Comparison of ENCODE assay signal across 24 cellular contexts in the genomic region with DNA sequence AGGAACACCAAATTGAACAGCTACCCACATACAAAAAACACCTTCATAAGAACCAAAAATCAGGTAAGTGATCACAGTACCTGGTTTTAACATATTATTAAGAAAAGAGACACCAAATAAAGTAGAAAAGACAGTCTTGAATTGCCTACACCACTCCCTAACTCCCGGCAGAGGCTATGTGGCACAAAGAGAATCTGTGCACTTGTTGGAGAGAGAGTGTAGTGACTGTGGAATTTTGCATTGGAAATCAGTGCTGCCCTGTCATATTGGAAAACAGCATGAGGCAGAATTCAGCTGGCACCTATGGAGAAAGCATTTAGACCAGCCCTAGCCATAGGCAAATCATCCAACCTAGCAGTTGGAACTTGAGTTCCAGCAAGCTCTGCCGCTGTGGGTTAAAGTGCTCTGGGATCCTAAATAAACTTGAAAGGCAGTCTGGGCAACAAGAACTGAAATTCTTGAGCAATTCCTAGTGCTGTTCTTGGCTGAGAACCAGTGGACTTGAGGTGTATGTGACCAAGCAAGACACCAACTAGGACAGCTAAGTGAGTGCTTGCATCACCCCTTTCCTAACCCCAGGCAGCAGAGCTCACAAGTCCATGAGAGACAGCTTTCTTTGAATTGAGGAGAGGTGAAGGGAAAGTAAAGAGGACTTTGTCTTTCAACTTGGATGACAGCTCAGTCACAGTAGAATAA.
DNase-seq lines count a peak whose midpoint lies in the region; ATAC-seq and TF ChIP-seq lines count a peak whose summit lies in the region.
"Had no signal": no experiment of that assay in that cellular context is flagged by ENCODE, and none has a peak within 500 bp of the region (broad histone marks: within the 10 kb centered on the region; RNA-seq: fewer than 3 reads in every experiment).

No MANE protein-coding gene starts in this region.

- no peak overlapping the region for H3K4me3 ChIP-seq in epithelial cell of esophagus (ENCODE audit: low read length)
- no peak overlapping the region for H3K4me3 ChIP-seq in SJCRH30
- H3K4me3 ChIP-seq: coronary artery, left ventricle myocardium inferior, sigmoid colon had no signal

- H3K27me3 Mint-ChIP-seq in neural crest cell (ENCODE audit: low read depth) = no peaks in the 10 kb centered on the region
- H3K27me3 Mint-ChIP-seq: stimulated activated naive CD8-positive, alpha-beta T cell treated with anti-CD3 and anti-CD28 coated beads, Interleukin-15, amount 100 ng/mL, for 72 hours had no signal

- no peak overlapping the region for H3K27ac ChIP-seq in SJCRH30
- H3K27ac ChIP-seq: left ventricle myocardium inferior, sigmoid colon had no signal

- peaks cover 17% of the 10 kb centered on the region for H3K9me3 Mint-ChIP-seq in neural crest cell

- no peaks in the 10 kb centered on the region for H3K4me1 Mint-ChIP-seq in neural crest cell
- H3K4me1 Mint-ChIP-seq: stimulated activated naive CD8-positive, alpha-beta T cell treated with anti-CD3 and anti-CD28 coated beads, Interleukin-15, amount 100 ng/mL, for 72 hours had no signal

- ATAC-seq in HG02885 (IDR thresholded peaks at IDR 0.05; ENCODE audit: poor library complexity, unreplicated experiment) = no peak
- ATAC-seq: stimulated activated naive CD8-positive, alpha-beta T cell treated with anti-CD3 and anti-CD28 coated beads, Interleukin-15, amount 100 ng/mL, for 72 hours had no signal

- no peaks in the 10 kb centered on the region for H3K9me3 ChIP-seq in SJCRH30 (replicated peaks)
- H3K9me3 ChIP-seq: sigmoid colon, SK-N-SH had no signal

- TF ChIP-seq CTCF in epithelial cell of esophagus (IDR thresholded peaks at IDR 0.05; ENCODE audit: insufficient read depth, low read depth, low read length, missing control alignments) = no peak
- TF ChIP-seq CTCF in neural crest cell (conservative IDR thresholded peaks at IDR 0.05) = no peak

- H3K27ac Mint-ChIP-seq in neural crest cell (ENCODE audit: unreplicated experiment) = peak overlapping the region; percentile 38
- H3K27ac Mint-ChIP-seq: stimulated activated naive CD8-positive, alpha-beta T cell treated with anti-CD3 and anti-CD28 coated beads, Interleukin-15, amount 100 ng/mL, for 72 hours had no signal

- H3K4me3 Mint-ChIP-seq in neural crest cell = no peak overlapping the region
- H3K4me3 Mint-ChIP-seq: stimulated activated naive CD8-positive, alpha-beta T cell treated with anti-CD3 and anti-CD28 coated beads, Interleukin-15, amount 100 ng/mL, for 72 hours had no signal

- H3K36me3 Mint-ChIP-seq in neural crest cell (ENCODE audit: low read depth) = peaks cover 9% of the 10 kb centered on the region

- DNase-seq in AG20443 (ENCODE audit: low spot score) (peak; percentile 10), MV-4-11 (lab: John Stamatoyannopoulos, UW) (peak; percentile 62), epithelial cell of esophagus (ENCODE audit: low read depth) (peak; percentile 72), neural crest cell (ENCODE audit: low read depth, low spot score) (no peak), dermis blood vessel endothelial cell (no peak), SJCRH30 (no peak)
- no peak for DNase-seq in activated CD8-positive, alpha-beta memory T cell treated with anti-CD3 and anti-CD28 coated beads, Interleukin-2, amount 50 U/mL, for 4 hours
- DNase-seq: activated CD4-positive, CD25-positive, alpha-beta regulatory T cell treated with anti-CD3 and anti-CD28 coated beads, Interleukin-2, amount 50 U/mL, for 72 hours; activated gamma-delta T cell; amygdala; glutamatergic neuron; HCEC 1CT; KG1; left ventricle myocardium inferior; NCI-H1105 treated with DMSO at 0.1 percent for 48 hours; NCI-H2107; NCI-H524 treated with DMSO at 0.1 percent for 48 hours; occipital lobe; sigmoid colon; SK-N-SH; stimulated activated CD4-positive, alpha-beta T cell treated with anti-CD3 and anti-CD28 coated beads, Interleukin-2, amount 100 ng/mL, for 24 hours; stimulated activated naive CD8-positive, alpha-beta T cell treated with anti-CD3 and anti-CD28 coated beads, Interleukin-15, amount 100 ng/mL, for 72 hours had no signal

- no peaks in the 10 kb centered on the region for H3K27me3 ChIP-seq in SJCRH30
- H3K27me3 ChIP-seq: sigmoid colon had no signal

- H3K36me3 ChIP-seq in SJCRH30 = no peaks in the 10 kb centered on the region
- H3K36me3 ChIP-seq: left ventricle myocardium inferior, sigmoid colon had no signal

- H3K4me1 ChIP-seq in SJCRH30 = no peaks in the 10 kb centered on the region
- H3K4me1 ChIP-seq: left ventricle myocardium inferior, sigmoid colon had no signal

Comparison
In these comparisons a context has a peak if more than half of its experiments do, and no peak if none do; other contexts are left out.
1. DNase-seq: peak in AG20443 (single experiment), MV-4-11 (single experiment) and epithelial cell of esophagus (single experiment); none in neural crest cell (single experiment), activated CD8-positive, alpha-beta memory T cell treated with anti-CD3 and anti-CD28 coated beads, Interleukin-2, amount 50 U/mL, for 4 hours (single experiment), dermis blood vessel endothelial cell (single experiment) and SJCRH30 (0 of 2).